In genomic region chr5:78781611-78782356, GRCh38 we compare ENCODE assay signal across 19 cellular contexts.
DNase-seq lines count a peak whose midpoint lies in the region; ATAC-seq lines count a peak whose summit lies in the region.
"Had no signal": no experiment of that assay in that cellular context is flagged by ENCODE, and none has a peak within 500 bp of the region (broad histone marks: within the 10 kb centered on the region; RNA-seq: fewer than 3 reads in every experiment).

No MANE protein-coding gene starts in this region.

- no peak overlapping the region for H2BK15ac ChIP-seq in mesendoderm (replicated peaks; ENCODE audit: low read depth)

- no peaks in the 10 kb centered on the region for H3K79me2 ChIP-seq in mesendoderm (ENCODE audit: control insufficient read depth, insufficient read depth, low read length)

- H3K9ac ChIP-seq in mesendoderm (ENCODE audit: low read length) = no peak overlapping the region

- no peak overlapping the region for H2BK5ac ChIP-seq in mesendoderm (ENCODE audit: low read length)

- WGBS in mesendoderm (ENCODE audit: extremely low coverage, insufficient coverage, low lambda C conversion rate) = no CpG with 5 or more reads among the region's 7 CpGs

- no peak overlapping the region for H4K8ac ChIP-seq in mesendoderm (ENCODE audit: low read depth, low read length)

- no peak overlapping the region for H4K5ac ChIP-seq in mesendoderm (ENCODE audit: low read length)

- H3K9me3 ChIP-seq in SJCRH30 (replicated peaks) = no peaks in the 10 kb centered on the region

- no peak overlapping the region for H3K18ac ChIP-seq in mesendoderm (ENCODE audit: low read length)

- H3K36me3 ChIP-seq in SJCRH30 (no peaks in the 10 kb centered on the region), mesendoderm (ENCODE audit: control insufficient read depth, insufficient read depth, low read length) (no peaks in the 10 kb centered on the region)

- H3K4me3 ChIP-seq in SJCRH30 (no peak overlapping the region), mesendoderm (ENCODE audit: low read length) (no peak overlapping the region)
- H3K4me3 ChIP-seq: A549, GM23338 had no signal

- H3K23ac ChIP-seq in mesendoderm (ENCODE audit: low read length) = no peak overlapping the region

- no peak overlapping the region for H3K56ac ChIP-seq in mesendoderm (ENCODE audit: low read length)

- H3K27ac ChIP-seq in SJCRH30 (peak overlapping the region; percentile 60), mesendoderm (ENCODE audit: low read depth, low read length) (no peak overlapping the region)
- H3K27ac ChIP-seq: 22Rv1, C4-2B had no signal

- H3K4me2 ChIP-seq in mesendoderm (ENCODE audit: low read length) = no peak overlapping the region
- H3K4me2 ChIP-seq: A549, GM23338 had no signal

- no peak overlapping the region for H3K4ac ChIP-seq in mesendoderm (ENCODE audit: low read depth, low read length)

- no peaks in the 10 kb centered on the region for H3K27me3 ChIP-seq in SJCRH30
- no peaks in the 10 kb centered on the region for H3K27me3 ChIP-seq in mesendoderm (ENCODE audit: insufficient read depth, low read length, poor library complexity)

- no peak overlapping the region for H2BK120ac ChIP-seq in mesendoderm (ENCODE audit: low read depth, low read length)

- no peaks in the 10 kb centered on the region for H3K79me1 ChIP-seq in mesendoderm (ENCODE audit: low read length)

- H3K4me1 ChIP-seq in SJCRH30 = peaks cover 48% of the 10 kb centered on the region
- H3K4me1 ChIP-seq in mesendoderm (ENCODE audit: control insufficient read depth, low read depth, low read length) = peaks cover 7% of the 10 kb centered on the region

- peak; percentile 24 for DNase-seq in DMS 273 (lab: John Stamatoyannopoulos, UW; ENCODE audit: unreplicated experiment)
- no peak for DNase-seq in DMS 273 treated with DMSO at 0.1 percent for 48 hours (lab: John Stamatoyannopoulos, UW)
- DNase-seq in SJCRH30 = peak; percentile 67 to 87
- DNase-seq in mesendoderm = peak; percentile 30
- DNase-seq in NCI-H1092 (lab: John Stamatoyannopoulos, UW) = no peak
- DNase-seq in NCI-H187 (lab: John Stamatoyannopoulos, UW) = no peak
- no peak for DNase-seq in germinal center (ENCODE audit: low spot score)
- DNase-seq: AML-193; Calu3; CD4-positive, alpha-beta memory T cell; GDM1; HCEC 1CT; HFFc6 had no signal

- ATAC-seq in HG03520 (IDR thresholded peaks at IDR 0.05; ENCODE audit: unreplicated experiment) = no peak
- ATAC-seq: A549, GM23338, HepG2 had no signal

- no peak overlapping the region for H2AK5ac ChIP-seq in mesendoderm (ENCODE audit: low read length)

Comparison
In these comparisons a context has a peak if more than half of its experiments do, and no peak if none do; other contexts are left out.
1. DNase-seq: peak in DMS 273 (single experiment), SJCRH30 (2 of 2) and mesendoderm (single experiment); none in DMS 273 treated with DMSO at 0.1 percent for 48 hours (single experiment), NCI-H1092 (single experiment), NCI-H187 (0 of 2) and germinal center (single experiment).